ENCODE assay signal across 23 cellular contexts in genomic region chr7:29229946-29230345, GRCh38.
"Had no signal": no experiment of that assay in that cellular context is flagged by ENCODE, and none has a peak within 500 bp of the region (broad histone marks: within the 10 kb centered on the region; RNA-seq: fewer than 3 reads in every experiment).

No MANE protein-coding gene starts in this region.

- H3K27me3 Mint-ChIP-seq: dendritic cell treated with granulocyte-macrophage colony-stimulating factor and Interleukin-4, amounts not matched to agents 40 ng/mL and 50 ng/mL, for 4 days; effector memory CD8-positive, alpha-beta T cell had no signal

- H3K4me3 ChIP-seq: colonic mucosa, esophagus squamous epithelium, gastrocnemius medialis, heart right ventricle, left lung, lower lobe of right lung had no signal

- H3K36me3 Mint-ChIP-seq: mesothelial cell of epicardium had no signal

- H3K4me3 Mint-ChIP-seq: dendritic cell treated with granulocyte-macrophage colony-stimulating factor and Interleukin-4, amounts not matched to agents 40 ng/mL and 50 ng/mL, for 4 days; effector memory CD8-positive, alpha-beta T cell; endodermal cell; mesothelial cell of epicardium had no signal

- ATAC-seq: effector memory CD8-positive, alpha-beta T cell; esophagus mucosa; gastrocnemius medialis; heart right ventricle; left cardiac atrium; left lung; left ventricle myocardium superior; lower lobe of right lung had no signal

- H3K9me3 ChIP-seq: colonic mucosa, esophagus squamous epithelium, gastrocnemius medialis, heart right ventricle, left lung, lower lobe of right lung had no signal

- H3K36me3 ChIP-seq: colonic mucosa, esophagus squamous epithelium, gastrocnemius medialis, heart right ventricle, left lung, lower lobe of right lung had no signal

- H3K4me1 ChIP-seq: colonic mucosa, esophagus squamous epithelium, gastrocnemius medialis, left lung, lower lobe of right lung had no signal

- H3K27me3 ChIP-seq: colonic mucosa, esophagus squamous epithelium, gastrocnemius medialis, heart right ventricle, left lung had no signal

- H3K9me3 Mint-ChIP-seq: dendritic cell treated with granulocyte-macrophage colony-stimulating factor and Interleukin-4, amounts not matched to agents 40 ng/mL and 50 ng/mL, for 4 days; effector memory CD8-positive, alpha-beta T cell had no signal

- H3K27ac Mint-ChIP-seq: dendritic cell treated with granulocyte-macrophage colony-stimulating factor and Interleukin-4, amounts not matched to agents 40 ng/mL and 50 ng/mL, for 4 days; effector memory CD8-positive, alpha-beta T cell; endodermal cell; mesothelial cell of epicardium had no signal

- H3K27ac ChIP-seq: colonic mucosa, epithelial cell of prostate, esophagus squamous epithelium, gastrocnemius medialis, heart right ventricle, left lung, lower lobe of right lung had no signal

- DNase-seq: cortex of kidney; effector CD8-positive, alpha-beta T cell; effector memory CD8-positive, alpha-beta T cell; endodermal cell; erythroblast; esophagus squamous epithelium; foreskin fibroblast; foreskin melanocyte; gastrocnemius medialis; glutamatergic neuron; head of caudate nucleus; heart right ventricle; hippocampal formation; left cardiac atrium; left lung; left ventricle myocardium superior; lower lobe of right lung; mesenchymal stem cell had no signal
